20 cellular contexts compared by ENCODE assay signal in genomic region chr9:134237630-134238265, GRCh38.
DNase-seq lines count a peak whose midpoint lies in the region; ATAC-seq, FAIRE-seq and TF ChIP-seq lines count a peak whose summit lies in the region.
"Had no signal": no experiment of that assay in that cellular context is flagged by ENCODE, and none has a peak within 500 bp of the region (broad histone marks: within the 10 kb centered on the region; RNA-seq: fewer than 3 reads in every experiment).

No MANE protein-coding gene starts in this region.

- H3K27ac ChIP-seq in kidney (ENCODE audit: low read depth in 2 of 2, low read length in 2 of 2) (no peak overlapping the region), suprapubic skin (no peak overlapping the region)
- H3K27ac ChIP-seq: 22Rv1, A549, HL-60 had no signal

- CTCF ChIA-PET in Caco-2 (lab: Charles Lee) = no interaction called here

- BruUV-seq in Caco-2 (replicated peaks; lab: Mats Ljungman, UMichigan) = no TSS peak

- H3K9me3 ChIP-seq in Caco-2 (no peaks in the 10 kb centered on the region), kidney (ENCODE audit: control insufficient read depth in 1 of 2, low read length in 2 of 2) (no peaks in the 10 kb centered on the region), suprapubic skin (no peaks in the 10 kb centered on the region)
- H3K9me3 ChIP-seq: A549 had no signal

- TF ChIP-seq CTCF in Caco-2 (IDR thresholded peaks at IDR 0.05; ENCODE audit: insufficient read depth in 1 of 2, low read depth in 1 of 2, low read length in 1 of 2, severe bottlenecking in 1 of 2, unreplicated experiment in 1 of 2) = no peak
- no peak for TF ChIP-seq CTCF in kidney (IDR thresholded peaks at IDR 0.05; ENCODE audit: borderline replicate concordance, extremely low read depth, insufficient read depth)
- TF ChIP-seq CTCF in suprapubic skin (IDR thresholded peaks at IDR 0.05) = no peak

- no peaks in the 10 kb centered on the region for H3K9me3 Mint-ChIP-seq in activated naive CD4-positive, alpha-beta T cell treated with anti-CD3 and anti-CD28 coated beads, Interleukin-2, amount 50 U/mL, for 24 hours
- no peaks in the 10 kb centered on the region for H3K9me3 Mint-ChIP-seq in activated naive CD4-positive, alpha-beta T cell treated with anti-CD3 and anti-CD28 coated beads, Interleukin-2, amount 50 U/mL, for 72 hours
- H3K9me3 Mint-ChIP-seq in Caco-2 (ENCODE audit: unreplicated experiment) = no peaks in the 10 kb centered on the region
- H3K9me3 Mint-ChIP-seq in naive thymus-derived CD8-positive, alpha-beta T cell = no peaks in the 10 kb centered on the region
- H3K9me3 Mint-ChIP-seq: CD8-positive, alpha-beta T cell; H9 had no signal

- no peak for TF ChIP-seq POLR2A in suprapubic skin (IDR thresholded peaks at IDR 0.05)

- H3K4me3 Mint-ChIP-seq in activated naive CD4-positive, alpha-beta T cell treated with anti-CD3 and anti-CD28 coated beads, Interleukin-2, amount 50 U/mL, for 24 hours = no peak overlapping the region
- H3K4me3 Mint-ChIP-seq in Caco-2 (ENCODE audit: unreplicated experiment) = no peak overlapping the region
- no peak overlapping the region for H3K4me3 Mint-ChIP-seq in naive thymus-derived CD8-positive, alpha-beta T cell
- H3K4me3 Mint-ChIP-seq: CD8-positive, alpha-beta T cell; H9 had no signal

- H3K4me1 ChIP-seq in Caco-2 (no peaks in the 10 kb centered on the region), kidney (ENCODE audit: control insufficient read depth in 1 of 2, insufficient read depth in 1 of 2, low read depth in 1 of 2, low read length in 2 of 2) (peaks cover 0 to 6% of the 10 kb centered on the region in 2 donors), suprapubic skin (peaks cover 33% of the 10 kb centered on the region)
- H3K4me1 ChIP-seq: A549 had no signal

- POLR2A ChIA-PET in Caco-2 (lab: Charles Lee) = no interaction called here
- POLR2A ChIA-PET in naive thymus-derived CD8-positive, alpha-beta T cell (lab: Charles Lee) = no interaction called here

- H3K36me3 ChIP-seq in Caco-2 (ENCODE audit: control insufficient read depth, insufficient read depth, low read length) = no peaks in the 10 kb centered on the region
- no peaks in the 10 kb centered on the region for H3K36me3 ChIP-seq in kidney (ENCODE audit: control insufficient read depth in 1 of 2, insufficient read depth in 2 of 2, low read length in 2 of 2)
- H3K36me3 ChIP-seq in suprapubic skin = no peaks in the 10 kb centered on the region

- no peaks in the 10 kb centered on the region for H3K27me3 ChIP-seq in Caco-2 (replicated peaks; ENCODE audit: control insufficient read depth, insufficient read depth, low read length)
- peaks cover 33% of the 10 kb centered on the region for H3K27me3 ChIP-seq in suprapubic skin

- intact Hi-C loops in Caco-2 (cut with micrococcal nuclease; ENCODE audit: unreplicated experiment) (no loop called here), kidney (cut with DNase I) (no loop called here)

- no peak for FAIRE-seq in kidney (lab: Jason Lieb, UNC)
- FAIRE-seq: A549, GM12878, H1 had no signal

- H3K36me3 Mint-ChIP-seq in activated naive CD4-positive, alpha-beta T cell treated with anti-CD3 and anti-CD28 coated beads, Interleukin-2, amount 50 U/mL, for 24 hours = no peaks in the 10 kb centered on the region
- no peaks in the 10 kb centered on the region for H3K36me3 Mint-ChIP-seq in activated naive CD4-positive, alpha-beta T cell treated with anti-CD3 and anti-CD28 coated beads, Interleukin-2, amount 50 U/mL, for 72 hours
- no peaks in the 10 kb centered on the region for H3K36me3 Mint-ChIP-seq in Caco-2 (ENCODE audit: insufficient read depth, unreplicated experiment)
- H3K36me3 Mint-ChIP-seq in naive thymus-derived CD8-positive, alpha-beta T cell = no peaks in the 10 kb centered on the region
- H3K36me3 Mint-ChIP-seq: CD8-positive, alpha-beta T cell had no signal

- TF ChIP-seq EP300 in suprapubic skin (IDR thresholded peaks at IDR 0.05) = no peak

- peaks cover 5% of the 10 kb centered on the region for H3K4me1 Mint-ChIP-seq in activated naive CD4-positive, alpha-beta T cell treated with anti-CD3 and anti-CD28 coated beads, Interleukin-2, amount 50 U/mL, for 24 hours
- no peaks in the 10 kb centered on the region for H3K4me1 Mint-ChIP-seq in Caco-2 (ENCODE audit: low read depth, unreplicated experiment)
- H3K4me1 Mint-ChIP-seq in naive thymus-derived CD8-positive, alpha-beta T cell = peaks cover 2 to 7% (median 4%) of the 10 kb centered on the region in 4 donors

- ATAC-seq in activated naive CD4-positive, alpha-beta T cell treated with anti-CD3 and anti-CD28 coated beads, Interleukin-2, amount 50 U/mL, for 72 hours = no peak
- no peak for ATAC-seq in HG03439 (IDR thresholded peaks at IDR 0.05; ENCODE audit: unreplicated experiment)
- no peak for ATAC-seq in naive thymus-derived CD8-positive, alpha-beta T cell
- ATAC-seq: A549; CD8-positive, alpha-beta T cell; GM12878 had no signal

- no peak overlapping the region for H3K9ac ChIP-seq in kidney (ENCODE audit: low read length in 2 of 2)

- no peak for DNase-seq in activated naive CD4-positive, alpha-beta T cell treated with anti-CD3 and anti-CD28 coated beads, Interleukin-2, amount 50 U/mL, for 72 hours (ENCODE audit: low spot score in 2 of 2)
- no peak for DNase-seq in Caco-2
- DNase-seq in kidney = peak; percentile 55
- no peak for DNase-seq in naive thymus-derived CD8-positive, alpha-beta T cell
- no peak for DNase-seq in suprapubic skin (ENCODE audit: low spot score in 2 of 2)
- DNase-seq: AML-193, DMS 273 treated with DMSO at 0.1 percent for 48 hours, DMS53, DND-41, EL, H9, KG1 had no signal

- peak overlapping the region; percentile 41 for H3K27ac Mint-ChIP-seq in activated naive CD4-positive, alpha-beta T cell treated with anti-CD3 and anti-CD28 coated beads, Interleukin-2, amount 50 U/mL, for 24 hours
- no peak overlapping the region for H3K27ac Mint-ChIP-seq in activated naive CD4-positive, alpha-beta T cell treated with anti-CD3 and anti-CD28 coated beads, Interleukin-2, amount 50 U/mL, for 72 hours
- peak overlapping the region; percentile 64 for H3K27ac Mint-ChIP-seq in Caco-2 (ENCODE audit: unreplicated experiment)
- no peak overlapping the region for H3K27ac Mint-ChIP-seq in naive thymus-derived CD8-positive, alpha-beta T cell
- H3K27ac Mint-ChIP-seq: CD8-positive, alpha-beta T cell had no signal

- WGBS in suprapubic skin = 90% methylated on average over 1 of the region's 17 CpGs

- no peaks in the 10 kb centered on the region for H3K27me3 Mint-ChIP-seq in activated naive CD4-positive, alpha-beta T cell treated with anti-CD3 and anti-CD28 coated beads, Interleukin-2, amount 50 U/mL, for 24 hours
- peaks cover 4% of the 10 kb centered on the region for H3K27me3 Mint-ChIP-seq in Caco-2 (ENCODE audit: insufficient read depth, unreplicated experiment)
- H3K27me3 Mint-ChIP-seq in naive thymus-derived CD8-positive, alpha-beta T cell = peaks cover 0 to 24% (median 4%) of the 10 kb centered on the region in 5 donors

- H3K4me3 ChIP-seq in Caco-2 (ENCODE audit: low read depth, low read length) = no peak overlapping the region
- no peak overlapping the region for H3K4me3 ChIP-seq in kidney (ENCODE audit: low read length in 2 of 2)
- H3K4me3 ChIP-seq in suprapubic skin = no peak overlapping the region
- H3K4me3 ChIP-seq: A549, GM12878 had no signal

Comparison
In these comparisons a context has a peak if more than half of its experiments do, and no peak if none do; other contexts are left out.
1. H3K27ac Mint-ChIP-seq: peak in activated naive CD4-positive, alpha-beta T cell treated with anti-CD3 and anti-CD28 coated beads, Interleukin-2, amount 50 U/mL, for 24 hours (single experiment) and Caco-2 (single experiment); none in activated naive CD4-positive, alpha-beta T cell treated with anti-CD3 and anti-CD28 coated beads, Interleukin-2, amount 50 U/mL, for 72 hours (0 of 2) and naive thymus-derived CD8-positive, alpha-beta T cell (0 of 10).